ENCODE assay signal across 19 cellular contexts in the genomic region with DNA sequence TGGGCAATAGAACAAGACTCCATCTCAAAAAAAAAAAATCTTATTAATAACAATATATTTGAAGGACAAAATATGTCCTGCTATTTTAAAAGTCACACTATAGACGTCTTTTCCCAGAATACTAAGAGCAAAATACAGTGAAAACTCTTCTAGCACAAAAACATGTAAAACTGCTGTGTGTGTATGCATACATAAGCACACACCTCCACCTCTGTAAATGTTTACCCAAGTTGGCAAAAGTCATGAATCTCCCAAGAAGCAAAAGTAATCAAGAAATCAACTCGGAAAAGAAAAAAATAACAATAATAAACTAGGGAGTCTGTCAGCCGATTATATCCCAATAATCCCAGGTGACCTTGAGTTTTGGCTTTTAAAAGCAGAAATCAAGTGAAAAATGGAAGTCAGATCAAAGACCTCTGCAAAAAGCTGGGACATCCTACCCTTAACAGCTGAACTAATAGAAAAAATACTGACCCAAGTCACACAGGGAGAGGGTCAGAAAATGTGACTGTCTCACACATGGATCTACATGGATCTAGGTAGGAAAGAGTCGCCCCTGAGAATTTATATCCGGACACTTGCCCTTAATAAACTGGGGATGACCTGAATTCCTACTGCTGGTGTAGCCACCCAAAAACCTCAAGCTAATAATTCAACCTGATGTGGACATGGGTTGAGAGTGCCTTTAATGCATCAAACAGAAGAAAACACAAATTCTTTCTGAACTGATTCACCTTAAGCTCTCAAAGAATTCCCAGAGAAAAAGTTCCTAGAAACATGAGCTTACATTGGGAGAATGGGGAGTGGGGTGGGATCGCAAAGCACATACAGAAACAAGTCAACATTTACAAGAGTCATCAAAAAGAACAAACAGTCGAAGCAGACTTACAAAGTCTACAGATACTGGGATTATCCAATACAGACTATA. TPM values are rescaled to one million over a fixed set of nuclear protein-coding genes. Genes with fewer than 3 reads are reported as not detected.
DNase-seq lines count a peak whose midpoint lies in the region; ATAC-seq and TF ChIP-seq lines count a peak whose summit lies in the region.
"Had no signal": no experiment of that assay in that cellular context is flagged by ENCODE, and none has a peak within 500 bp of the region (broad histone marks: within the 10 kb centered on the region; RNA-seq: fewer than 3 reads in every experiment).

No MANE protein-coding gene starts in this region.

- H3K27me3 ChIP-seq in SJCRH30 (no peaks in the 10 kb centered on the region), adrenal gland (no peaks in the 10 kb centered on the region)

- H3K9me3 ChIP-seq in SJCRH30 (replicated peaks) (no peaks in the 10 kb centered on the region), adrenal gland (replicated peaks in 1 of 3) (no peaks in the 10 kb centered on the region)
- H3K9me3 ChIP-seq: Caco-2 had no signal

- H3K36me3 Mint-ChIP-seq in osteocyte (ENCODE audit: unreplicated experiment): peaks cover 29% of the 10 kb centered on the region
- H3K36me3 Mint-ChIP-seq: IgD-negative memory B cell had no signal

- DNase-seq in EH (ENCODE audit: low read depth) (peak; percentile 63), LHCN-M2 (ENCODE audit: low read depth) (peak; percentile 59), fibroblast of villous mesenchyme (ENCODE audit: low read depth) (peak; percentile 19), osteocyte (ENCODE audit: extremely low spot score, unreplicated experiment) (no peak), SJCRH30 (no peak), adrenal gland (no peak)
- DNase-seq: AML-193, Caco-2, DMS53, GM23248, Kasumi-1, NCI-H1105 treated with DMSO at 0.1 percent for 48 hours, NCI-H187, NCI-H526 treated with DMSO at 0.1 percent for 48 hours, SHP77 treated with DMSO at 0.1 percent for 48 hours had no signal

- peaks cover 48% of the 10 kb centered on the region for H3K4me1 Mint-ChIP-seq in osteocyte (ENCODE audit: unreplicated experiment)
- H3K4me1 Mint-ChIP-seq: IgD-negative memory B cell had no signal

- no peak overlapping the region for H3K4me3 Mint-ChIP-seq in osteocyte (ENCODE audit: unreplicated experiment)
- H3K4me3 Mint-ChIP-seq: IgD-negative memory B cell had no signal

- peaks cover 5% of the 10 kb centered on the region for H3K9me3 Mint-ChIP-seq in osteocyte (ENCODE audit: unreplicated experiment)

- peak overlapping the region; percentile 44 for H3K27ac Mint-ChIP-seq in osteocyte (ENCODE audit: unreplicated experiment)
- H3K27ac Mint-ChIP-seq: IgD-negative memory B cell had no signal

- WGBS in adrenal gland, 4 donors: 59 to 69% (median 65%) methylated on average over 7 of the region's 7 CpGs

- peaks cover 6% of the 10 kb centered on the region for H3K4me1 ChIP-seq in SJCRH30
- H3K4me1 ChIP-seq in adrenal gland (replicated peaks in 1 of 2): no peaks in the 10 kb centered on the region

- intact Hi-C loops in adrenal gland (cut with DNase I): no loop called here

- no peak for ATAC-seq in HG02938 (IDR thresholded peaks at IDR 0.05; ENCODE audit: unreplicated experiment)
- ATAC-seq in GM19351 (IDR thresholded peaks at IDR 0.05; ENCODE audit: unreplicated experiment): no peak

- TF ChIP-seq CTCF in fibroblast of villous mesenchyme (IDR thresholded peaks at IDR 0.05; ENCODE audit: insufficient read depth, low read depth, low read length): no peak
- TF ChIP-seq CTCF in osteocyte (IDR thresholded peaks at IDR 0.05): no peak
- no peak for TF ChIP-seq CTCF in adrenal gland (IDR thresholded peaks at IDR 0.05)

- TF ChIP-seq POLR2A in adrenal gland (IDR thresholded peaks at IDR 0.05): no peak

- H3K27ac ChIP-seq in SJCRH30: no peak overlapping the region
- no peak overlapping the region for H3K27ac ChIP-seq in adrenal gland
- H3K27ac ChIP-seq: GM23248 had no signal

- H3K36me3 ChIP-seq in SJCRH30 (no peaks in the 10 kb centered on the region), adrenal gland (replicated peaks in 1 of 2) (no peaks in the 10 kb centered on the region)

- H3K4me3 ChIP-seq in fibroblast of villous mesenchyme (ENCODE audit: low read depth, low read length): no peak overlapping the region
- no peak overlapping the region for H3K4me3 ChIP-seq in SJCRH30
- H3K4me3 ChIP-seq in adrenal gland: no peak overlapping the region
- H3K4me3 ChIP-seq: GM23248 had no signal

- H3K27me3 Mint-ChIP-seq in osteocyte (ENCODE audit: unreplicated experiment): no peaks in the 10 kb centered on the region

RNA-seq across cellular contexts. Expression of gene LPAR1, which starts 29.9 kb away (rescaled TPM):
- total RNA-seq in LHCN-M2 (2014; rRNA removed): 47.5 and 56.8 TPM in 2 replicates
- 32.6 TPM for polyA plus RNA-seq in LHCN-M2 (2012)
- 54.4 and 108 TPM in 2 replicates for total RNA-seq in fibroblast of villous mesenchyme
- 119 and 120 TPM in 2 replicates for total RNA-seq in osteocyte
- total RNA-seq in SJCRH30 (2014; rRNA removed; shearing (Covaris generic)): 13.9 and 14.8 TPM in 2 replicates
- total RNA-seq in adrenal gland: 10 to 100 TPM; 19.3 to 65.2 (median 25.4) TPM
- 10 to 100 TPM in 2 of 3 donors, 1 to 10 TPM in 1; 9.6 to 20.1 (median 12.0) TPM for polyA plus RNA-seq in adrenal gland
- total RNA-seq: OCI-LY7 had no signal
- polyA plus RNA-seq: IgD-negative memory B cell had no signal

Comparison
In these comparisons a context has a peak if more than half of its experiments do, and no peak if none do; other contexts are left out.
1. DNase-seq: peak in EH (single experiment), LHCN-M2 (single experiment) and fibroblast of villous mesenchyme (single experiment); none in osteocyte (single experiment), SJCRH30 (0 of 2) and adrenal gland (0 of 7).